8 cellular contexts compared by ENCODE assay signal in genomic region chr7:108845960-108846359, GRCh38.
"Had no signal": no experiment of that assay in that cellular context is flagged by ENCODE, and none has a peak within 500 bp of the region (broad histone marks: within the 10 kb centered on the region; RNA-seq: fewer than 3 reads in every experiment).

No MANE protein-coding gene starts in this region.

- H3K27ac Mint-ChIP-seq: H9 had no signal

- H3K4me3 Mint-ChIP-seq: H9 had no signal

- ATAC-seq: K562 had no signal

- DNase-seq: GOT3, H9, HCEC 1CT, IMR-90, KG1 had no signal

- H3K9me3 Mint-ChIP-seq: H9 had no signal

- FAIRE-seq: H54, HTR-8/SVneo, K562 had no signal

- H3K4me3 ChIP-seq: K562 had no signal
